ENCODE assay signal across 11 cellular contexts in the genomic region with DNA sequence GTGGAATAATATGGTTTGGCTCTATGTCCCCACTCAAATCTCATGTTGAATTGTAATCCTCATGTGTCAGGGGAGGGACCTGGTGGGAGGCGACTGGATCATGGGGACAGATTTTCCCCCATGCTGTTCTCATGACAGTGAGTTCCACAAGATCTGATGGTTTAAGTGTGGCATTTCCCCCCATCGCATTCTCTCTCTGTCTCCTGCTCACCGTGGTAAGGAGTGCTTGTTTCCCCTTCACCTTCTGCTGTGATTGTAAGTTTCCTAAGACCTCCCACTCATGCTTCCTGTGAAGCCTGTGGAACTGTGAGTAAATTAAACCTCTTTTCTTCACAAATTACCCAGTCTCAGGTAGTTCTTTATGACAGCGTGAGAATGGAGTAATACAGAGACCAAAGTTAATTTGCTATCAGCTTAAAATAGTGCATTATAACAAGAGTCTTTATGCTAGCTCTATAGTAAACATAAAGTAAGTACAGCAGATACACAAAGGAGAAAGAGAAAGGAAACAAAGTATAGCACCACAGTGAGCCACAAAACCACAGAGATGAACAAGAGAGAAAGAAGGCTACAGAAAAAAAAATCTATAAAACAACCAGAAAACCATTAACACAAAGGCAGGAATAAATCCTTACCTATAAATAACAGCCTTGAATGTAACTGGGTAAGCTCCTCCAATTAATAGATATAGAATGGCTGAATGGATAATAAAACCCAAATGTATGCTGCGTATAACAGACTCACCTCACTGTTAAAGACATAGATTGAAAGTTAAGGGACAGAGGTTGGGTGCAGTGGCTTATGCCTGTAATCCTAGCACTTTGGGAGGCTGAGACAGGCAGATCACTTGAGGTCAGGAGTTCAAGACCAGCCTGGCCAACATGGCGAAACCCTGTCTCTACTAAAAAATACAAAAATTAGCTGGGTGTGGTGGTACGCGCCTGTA. TPM values are rescaled to one million over a fixed set of nuclear protein-coding genes. Genes with fewer than 3 reads are reported as not detected.
DNase-seq lines count a peak whose midpoint lies in the region; ATAC-seq and TF ChIP-seq lines count a peak whose summit lies in the region.
"Had no signal": no experiment of that assay in that cellular context is flagged by ENCODE, and none has a peak within 500 bp of the region (broad histone marks: within the 10 kb centered on the region; RNA-seq: fewer than 3 reads in every experiment).

No MANE protein-coding gene starts in this region.

- ATAC-seq in GM19043 (IDR thresholded peaks at IDR 0.05; ENCODE audit: low read depth, unreplicated experiment), result peak; percentile 74
- ATAC-seq in HG03378 (IDR thresholded peaks at IDR 0.05; ENCODE audit: unreplicated experiment), result peak; percentile 79
- ATAC-seq in activated naive CD8-positive, alpha-beta T cell treated with anti-CD3 and anti-CD28 coated beads, Interleukin-2, amount 10 ng/mL, durations not matched to agents 7 days and 5 days (ENCODE audit: low read depth), result peak; percentile 91

- H3K9me3 ChIP-seq in WERI-Rb-1 (ENCODE audit: severe bottlenecking), result no peaks in the 10 kb centered on the region
- H3K9me3 ChIP-seq: tibial artery had no signal

- H3K4me3 ChIP-seq in WERI-Rb-1 (ENCODE audit: low read depth, low read length), result no peak overlapping the region
- H3K4me3 ChIP-seq: cardiac muscle cell, tibial artery had no signal

- H3K27ac Mint-ChIP-seq in CD14-positive monocyte (peak overlapping the region in 6 of 7 donors; percentile 19 to 74 (median 38)), osteocyte (ENCODE audit: unreplicated experiment) (no peak overlapping the region)
- H3K27ac Mint-ChIP-seq in activated naive CD8-positive, alpha-beta T cell treated with anti-CD3 and anti-CD28 coated beads, Interleukin-2, amount 10 ng/mL, durations not matched to agents 7 days and 5 days, result peak overlapping the region; percentile 83

- H3K4me3 Mint-ChIP-seq in CD14-positive monocyte (no peak overlapping the region), osteocyte (ENCODE audit: unreplicated experiment) (no peak overlapping the region)
- H3K4me3 Mint-ChIP-seq in activated naive CD8-positive, alpha-beta T cell treated with anti-CD3 and anti-CD28 coated beads, Interleukin-2, amount 10 ng/mL, durations not matched to agents 7 days and 5 days, result peak overlapping the region; percentile 74

- intact Hi-C loops in CD14-positive monocyte (cut with micrococcal nuclease) (no loop called here), posterior vena cava (cut with DNase I) (no loop called here)

- H3K9me3 Mint-ChIP-seq in CD14-positive monocyte (peaks cover 0 to 7% (median 0%) of the 10 kb centered on the region in 7 donors), osteocyte (ENCODE audit: unreplicated experiment) (peaks cover 4% of the 10 kb centered on the region)
- no peaks in the 10 kb centered on the region for H3K9me3 Mint-ChIP-seq in activated naive CD8-positive, alpha-beta T cell treated with anti-CD3 and anti-CD28 coated beads, Interleukin-2, amount 10 ng/mL, durations not matched to agents 7 days and 5 days

- no peak for DNase-seq in CD14-positive monocyte (ENCODE audit: low spot score)
- DNase-seq in activated naive CD8-positive, alpha-beta T cell treated with anti-CD3 and anti-CD28 coated beads, Interleukin-2, amount 10 ng/mL, durations not matched to agents 7 days and 5 days, result no peak
- DNase-seq in osteocyte (ENCODE audit: extremely low spot score, unreplicated experiment), result no peak
- DNase-seq in posterior vena cava (ENCODE audit: low spot score), result no peak
- DNase-seq in WERI-Rb-1, result no peak
- DNase-seq in SIG-M5 treated with dmso at 0.1 percent for 504 hours (lab: John Stamatoyannopoulos, UW; ENCODE audit: unreplicated experiment), result no peak
- DNase-seq: tibial artery had no signal

- no peak overlapping the region for H3K27ac ChIP-seq in WERI-Rb-1
- H3K27ac ChIP-seq: cardiac muscle cell, tibial artery, VCaP had no signal

- TF ChIP-seq CTCF in CD14-positive monocyte (IDR thresholded peaks at IDR 0.05) (no peak), osteocyte (IDR thresholded peaks at IDR 0.05) (no peak), WERI-Rb-1 (IDR thresholded peaks at IDR 0.05; ENCODE audit: low read depth, low read length) (no peak)

- no peaks in the 10 kb centered on the region for H3K27me3 Mint-ChIP-seq in CD14-positive monocyte (ENCODE audit: low read depth in 3 of 3)
- no peaks in the 10 kb centered on the region for H3K27me3 Mint-ChIP-seq in activated naive CD8-positive, alpha-beta T cell treated with anti-CD3 and anti-CD28 coated beads, Interleukin-2, amount 10 ng/mL, durations not matched to agents 7 days and 5 days
- H3K27me3 Mint-ChIP-seq in osteocyte (ENCODE audit: unreplicated experiment), result no peaks in the 10 kb centered on the region

- POLR2A ChIA-PET in activated naive CD8-positive, alpha-beta T cell treated with anti-CD3 and anti-CD28 coated beads, Interleukin-2, amount 10 ng/mL, durations not matched to agents 7 days and 5 days (lab: Charles Lee), result interaction anchor here (0.6 to 1.5 kb wide), 5 partner anchors 38 to 509 kb away, joined by 3 to 13 read pairs (median 4); no protein-coding TSS in a partner anchor

- peaks cover 41 to 44% of the 10 kb centered on the region in 2 donors for H3K36me3 Mint-ChIP-seq in CD14-positive monocyte
- peaks cover 32% of the 10 kb centered on the region for H3K36me3 Mint-ChIP-seq in activated naive CD8-positive, alpha-beta T cell treated with anti-CD3 and anti-CD28 coated beads, Interleukin-2, amount 10 ng/mL, durations not matched to agents 7 days and 5 days
- H3K36me3 Mint-ChIP-seq in osteocyte (ENCODE audit: unreplicated experiment), result peaks cover 8% of the 10 kb centered on the region

- H3K36me3 ChIP-seq in WERI-Rb-1, result 0 out of 2 replicates have a peak, but pooled peaks cover 4% of the 10 kb centered on the region
- H3K36me3 ChIP-seq: tibial artery had no signal

- H3K4me1 Mint-ChIP-seq in CD14-positive monocyte, result peaks cover 11% of the 10 kb centered on the region
- H3K4me1 Mint-ChIP-seq in activated naive CD8-positive, alpha-beta T cell treated with anti-CD3 and anti-CD28 coated beads, Interleukin-2, amount 10 ng/mL, durations not matched to agents 7 days and 5 days, result peaks cover 36% of the 10 kb centered on the region
- peaks cover 5% of the 10 kb centered on the region for H3K4me1 Mint-ChIP-seq in osteocyte (ENCODE audit: unreplicated experiment)

- no peaks in the 10 kb centered on the region for H3K27me3 ChIP-seq in WERI-Rb-1 (ENCODE audit: insufficient read depth, low read depth, severe bottlenecking)
- H3K27me3 ChIP-seq: cardiac muscle cell, tibial artery had no signal

RNA-seq across cellular contexts. Expression of a gene that starts 39.7 kb away (rescaled TPM):
- 1 to 10 TPM; 2.9 to 4.8 TPM for polyA plus RNA-seq in CD14-positive monocyte
- total RNA-seq in activated naive CD8-positive, alpha-beta T cell treated with anti-CD3 and anti-CD28 coated beads, Interleukin-2, amount 10 ng/mL, durations not matched to agents 7 days and 5 days, result 10 to 100 TPM; 51.2 to 51.5 TPM
- total RNA-seq in osteocyte (14.9 and 18.9 TPM in 2 replicates), posterior vena cava (10 to 100 TPM; 18.9 to 19.9 TPM)
